10 cellular contexts compared by ENCODE assay signal in the genomic region with DNA sequence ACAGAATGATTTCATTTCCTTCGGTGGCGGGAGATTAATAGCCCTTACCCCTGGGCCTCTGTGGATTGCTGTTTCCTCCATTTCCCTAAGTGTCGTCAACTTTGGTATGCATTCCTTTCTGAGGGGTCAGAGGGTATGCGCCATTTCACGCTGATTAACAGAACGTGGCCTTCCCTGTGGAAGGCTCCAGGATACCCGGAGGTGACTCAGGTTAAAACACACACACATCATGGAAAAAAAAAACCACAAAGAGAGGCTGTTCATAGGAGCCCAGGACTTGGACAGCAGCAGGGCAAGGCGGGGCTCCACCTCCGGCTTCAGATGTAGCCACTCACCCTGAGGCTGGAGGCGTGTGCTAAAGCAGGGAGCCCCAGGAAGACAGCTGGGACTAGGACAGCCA. TPM values are rescaled to one million over a fixed set of nuclear protein-coding genes. Genes with fewer than 3 reads are reported as not detected.
A peak's percentile ranks its signal among the peaks of the same experiment; 100 is the strongest.
DNase-seq lines count a peak whose midpoint lies in the region; ATAC-seq and TF ChIP-seq lines count a peak whose summit lies in the region.
"Had no signal": no experiment of that assay in that cellular context is flagged by ENCODE, and none has a peak within 500 bp of the region (broad histone marks: within the 10 kb centered on the region; RNA-seq: fewer than 3 reads in every experiment).

No MANE protein-coding gene starts in this region.

- H3K36me3 ChIP-seq in spleen: no peaks in the 10 kb centered on the region
- H3K36me3 ChIP-seq: upper lobe of left lung had no signal

- CTCF ChIA-PET in MCF 10A (lab: Yijun Ruan, JAX): interaction anchor here (0.9 kb wide), 1 partner anchor 11 kb away, joined by 3 read pairs; no protein-coding TSS in a partner anchor

- H3K27ac ChIP-seq in spleen: no peak overlapping the region
- H3K27ac ChIP-seq: upper lobe of left lung had no signal

- no peak for TF ChIP-seq POLR2A in spleen (IDR thresholded peaks at IDR 0.05)

- H3K4me1 Mint-ChIP-seq in MCF 10A (ENCODE audit: insufficient read depth, unreplicated experiment): no peaks in the 10 kb centered on the region

- H3K4me1 ChIP-seq in spleen: peaks cover 0 to 18% (median 0%) of the 10 kb centered on the region in 6 donors
- H3K4me1 ChIP-seq: upper lobe of left lung had no signal

- peak; percentile 14 for ATAC-seq in left colon
- ATAC-seq in GM21529 (IDR thresholded peaks at IDR 0.05; ENCODE audit: unreplicated experiment): no peak

- TF ChIP-seq CTCF in MCF 10A (IDR thresholded peaks at IDR 0.05; ENCODE audit: unreplicated experiment): no peak
- no peak for TF ChIP-seq CTCF in spleen (IDR thresholded peaks at IDR 0.05 in 8 of 11, conservative IDR thresholded peaks at IDR 0.05 in 3 of 11)

- peak; percentile 79 for DNase-seq in AG08396 (ENCODE audit: low spot score)
- peak; percentile 27 for DNase-seq in HS-27A (ENCODE audit: low read depth)
- DNase-seq in MCF 10A (ENCODE audit: unreplicated experiment): peak; percentile 74
- no peak for DNase-seq in left colon
- DNase-seq in spleen: no peak
- DNase-seq in retina: no peak
- DNase-seq in activated effector memory CD4-positive, alpha-beta T cell treated with anti-CD3 and anti-CD28 coated beads, Interleukin-2, amount 50 U/mL, for 16 hours: no peak
- DNase-seq: activated T-cell treated with anti-CD3 and anti-CD28 coated beads, Interleukin-2, amount 50 U/mL, for 1 hour; upper lobe of left lung had no signal

- H3K36me3 Mint-ChIP-seq in MCF 10A (ENCODE audit: insufficient read depth, unreplicated experiment): no peaks in the 10 kb centered on the region

- intact Hi-C loops in MCF 10A (cut with micrococcal nuclease) (no loop called here), left colon (cut with DNase I, micrococcal nuclease) (no loop called here), spleen (cut with DNase I; ENCODE audit: low total_unique reads) (no loop called here)

- H3K27me3 Mint-ChIP-seq in MCF 10A (ENCODE audit: insufficient read depth, unreplicated experiment): no peaks in the 10 kb centered on the region

- H3K9me3 Mint-ChIP-seq in MCF 10A (ENCODE audit: unreplicated experiment): peaks cover 15% of the 10 kb centered on the region

- POLR2A ChIA-PET in MCF 10A (lab: Yijun Ruan, JAX): no interaction called here

- no peak overlapping the region for H3K4me3 Mint-ChIP-seq in MCF 10A (ENCODE audit: unreplicated experiment)

- H3K9me3 ChIP-seq in spleen: peaks cover 0 to 31% (median 24%) of the 10 kb centered on the region in 8 donors
- H3K9me3 ChIP-seq: upper lobe of left lung had no signal

- no peak overlapping the region for H3K4me3 ChIP-seq in spleen
- H3K4me3 ChIP-seq: upper lobe of left lung had no signal

- H3K27ac Mint-ChIP-seq in MCF 10A (ENCODE audit: low read depth, unreplicated experiment): no peak overlapping the region

- BruUV-seq in MCF 10A (replicated peaks; lab: Mats Ljungman, UMichigan): no TSS peak

- peaks cover 0 to 10% (median 0%) of the 10 kb centered on the region in 7 donors for H3K27me3 ChIP-seq in spleen (replicated peaks in 1 of 7)
- H3K27me3 ChIP-seq: upper lobe of left lung had no signal

- 41 to 58% (median 53%) methylated on average over 10 of the region's 10 CpGs for WGBS in spleen, 5 donors

RNA-seq across cellular contexts. Expression of a gene that starts 51.9 kb away (rescaled TPM):
- total RNA-seq in MCF 10A (2022) (not detected in 2 replicates), left colon (1 to 10 TPM in 1 of 2 donors, under 1 TPM in 1; 0.31 to 1.1 TPM), spleen (10 to 100 TPM in 2 of 7 donors, 1 to 10 TPM in 5; 2.5 to 14.0 (median 7.4) TPM)
- under 1 TPM; 0.20 to 0.80 (median 0.54) TPM for polyA plus RNA-seq in spleen

Comparison
In these comparisons a context has a peak if more than half of its experiments do, and no peak if none do; other contexts are left out.
1. DNase-seq: peak in AG08396 (single experiment), HS-27A (single experiment) and MCF 10A (single experiment); none in left colon (0 of 2), spleen (single experiment), retina (single experiment) and activated effector memory CD4-positive, alpha-beta T cell treated with anti-CD3 and anti-CD28 coated beads, Interleukin-2, amount 50 U/mL, for 16 hours (single experiment).